Comparison of ENCODE assay signal across 1 cellular context in genomic region chr5:124580925-124581821, GRCh38.
TF ChIP-seq lines count a peak whose summit lies in the region.

No MANE protein-coding gene starts in this region.

TF ChIP-seq in HepG2, 621 proteins besides CTCF, POLR2A, EP300 and RAD21 (continued from another document and continues in another):
- TF ChIP-seq FUBP1 (CRISPR knock-in tag; IDR thresholded peaks at IDR 0.05; ENCODE audit: borderline replicate concordance) (0 out of 2 replicates have a peak, but pooled peaks have one; percentile 60), ZNF432 (CRISPR knock-in tag; IDR thresholded peaks at IDR 0.05; ENCODE audit: borderline replicate concordance) (no peak), ZNF792 (CRISPR knock-in tag; IDR thresholded peaks at IDR 0.05) (no peak), POGZ (CRISPR knock-in tag; IDR thresholded peaks at IDR 0.05) (peak; percentile 38; the same call in 1 of the 2 replicates), ZBTB7B (CRISPR knock-in tag; IDR thresholded peaks at IDR 0.05) (peak; percentile 74; the same call in 1 of the 2 replicates), SOX5 (CRISPR knock-in tag; IDR thresholded peaks at IDR 0.05; ENCODE audit: borderline replicate concordance) (peak; percentile 90; the same call in 1 of the 2 replicates), HNF4A (CRISPR knock-in tag; IDR thresholded peaks at IDR 0.05) (peak; percentile 86), ZSCAN9 (CRISPR knock-in tag; IDR thresholded peaks at IDR 0.05; ENCODE audit: borderline replicate concordance) (peak; percentile 71; the same call in 1 of the 2 replicates), HIVEP1 (CRISPR knock-in tag; IDR thresholded peaks at IDR 0.05) (0 out of 2 replicates have a peak, but pooled peaks have one; percentile 25), SALL1 (CRISPR knock-in tag; IDR thresholded peaks at IDR 0.05) (peak; percentile 86), ZNF614 (CRISPR knock-in tag; IDR thresholded peaks at IDR 0.05; ENCODE audit: borderline replicate concordance) (peak; percentile 62; the same call in 1 of the 2 replicates), SPEN (CRISPR knock-in tag; IDR thresholded peaks at IDR 0.05; ENCODE audit: low read depth) (peak; percentile 50; the same call in 1 of the 2 replicates), ZNF569 (CRISPR knock-in tag; IDR thresholded peaks at IDR 0.05; ENCODE audit: borderline replicate concordance) (no peak), SOX13 (IDR thresholded peaks at IDR 0.05) (peak; percentile 77), SOX13 (CRISPR knock-in tag; conservative IDR thresholded peaks at IDR 0.05 in 1 of 2, IDR thresholded peaks at IDR 0.05 in 1 of 2) (peak in 1 of 2 experiments; percentile 96; a peak in 2 of 4 replicates), GLI4 (CRISPR knock-in tag; IDR thresholded peaks at IDR 0.05; ENCODE audit: borderline replicate concordance) (0 out of 2 replicates have a peak, but pooled peaks have one; percentile 44), LCORL (IDR thresholded peaks at IDR 0.05) (no peak), LCORL (CRISPR knock-in tag; IDR thresholded peaks at IDR 0.05) (peak; percentile 75), KDM4B (CRISPR knock-in tag; IDR thresholded peaks at IDR 0.05) (0 out of 2 replicates have a peak, but pooled peaks have one; percentile 24), DPF2 (CRISPR knock-in tag; IDR thresholded peaks at IDR 0.05; ENCODE audit: borderline replicate concordance, low read depth) (peak; percentile 62; the same call in 1 of the 2 replicates), SMAD3 (CRISPR knock-in tag; IDR thresholded peaks at IDR 0.05) (0 out of 2 replicates have a peak, but pooled peaks have one; percentile 38), ZSCAN25 (CRISPR knock-in tag; IDR thresholded peaks at IDR 0.05) (0 out of 2 replicates have a peak, but pooled peaks have one; percentile 26), ZKSCAN5 (CRISPR knock-in tag; IDR thresholded peaks at IDR 0.05) (no peak), ZNF124 (CRISPR knock-in tag; IDR thresholded peaks at IDR 0.05) (peak; percentile 73; the same call in 1 of the 2 replicates), GATAD1 (CRISPR knock-in tag; IDR thresholded peaks at IDR 0.05) (peak; percentile 42; the same call in 1 of the 2 replicates), KDM2A (CRISPR knock-in tag; IDR thresholded peaks at IDR 0.05; ENCODE audit: borderline replicate concordance, low read depth) (peak; percentile 70; the same call in 1 of the 2 replicates), ZNF546 (CRISPR knock-in tag; conservative IDR thresholded peaks at IDR 0.05) (no peak), REL (CRISPR knock-in tag; conservative IDR thresholded peaks at IDR 0.05) (no peak), ZNF580 (CRISPR knock-in tag; IDR thresholded peaks at IDR 0.05; ENCODE audit: borderline replicate concordance, low read depth) (peak; percentile 85; the same call in 1 of the 2 replicates), KDM6A (CRISPR knock-in tag; IDR thresholded peaks at IDR 0.05; ENCODE audit: low read depth) (peak; percentile 38; the same call in 1 of the 2 replicates), ZNF331 (CRISPR knock-in tag; IDR thresholded peaks at IDR 0.05) (peak; percentile 81), TBX3 (IDR thresholded peaks at IDR 0.05; ENCODE audit: borderline replicate concordance) (peak; percentile 55; the same call in 1 of the 2 replicates), ZSCAN12 (CRISPR knock-in tag; IDR thresholded peaks at IDR 0.05) (no peak), MTF2 (CRISPR knock-in tag; IDR thresholded peaks at IDR 0.05; ENCODE audit: borderline replicate concordance) (0 out of 2 replicates have a peak, but pooled peaks have one; percentile 17), TEAD3 (CRISPR knock-in tag; optimal IDR thresholded peaks at IDR 0.05; ENCODE audit: borderline replicate concordance) (peak; percentile 88), ZNF121 (CRISPR knock-in tag; IDR thresholded peaks at IDR 0.05) (0 out of 2 replicates have a peak, but pooled peaks have one; percentile 2), NFIC (IDR thresholded peaks at IDR 0.05; ENCODE audit: low read length) (peak; percentile 62; the same call in 1 of the 2 replicates), ZNF766 (CRISPR knock-in tag; IDR thresholded peaks at IDR 0.05; ENCODE audit: borderline replicate concordance) (no peak), ZNF841 (CRISPR knock-in tag; IDR thresholded peaks at IDR 0.05; ENCODE audit: borderline replicate concordance) (no peak), POGK (CRISPR knock-in tag; conservative IDR thresholded peaks at IDR 0.05) (peak; percentile 3; the same call in 1 of the 2 replicates), ZMYM4 (CRISPR knock-in tag; IDR thresholded peaks at IDR 0.05) (peak; percentile 68), MAFF (IDR thresholded peaks at IDR 0.05; ENCODE audit: low read depth, low read length) (0 out of 2 replicates have a peak, but pooled peaks have one; percentile 3), ZHX1 (CRISPR knock-in tag; IDR thresholded peaks at IDR 0.05; ENCODE audit: low read depth) (no peak), HDAC2 (CRISPR knock-in tag; IDR thresholded peaks at IDR 0.05) (peak; percentile 93), HMG20B (CRISPR knock-in tag; conservative IDR thresholded peaks at IDR 0.05) (peak; percentile 99), PAXIP1 (CRISPR knock-in tag; conservative IDR thresholded peaks at IDR 0.05) (peak; percentile 94), ZNF292 (CRISPR knock-in tag; IDR thresholded peaks at IDR 0.05; ENCODE audit: borderline replicate concordance, low read depth) (peak; percentile 53; the same call in 1 of the 2 replicates), HNRNPL (IDR thresholded peaks at IDR 0.05; ENCODE audit: low read depth, low read length) (peak; percentile 93), KAT8 (CRISPR knock-in tag; IDR thresholded peaks at IDR 0.05) (peak; percentile 67; the same call in 1 of the 2 replicates), TBL1XR1 (IDR thresholded peaks at IDR 0.05; ENCODE audit: borderline replicate concordance, low read length, partially characterized antibody) (peak; percentile 49), KLF16 (CRISPR knock-in tag; IDR thresholded peaks at IDR 0.05) (peak in 1 of 2 experiments; percentile 45; a peak in 1 of 4 replicates), ZNF143 (CRISPR knock-in tag; IDR thresholded peaks at IDR 0.05) (no peak)
- TF ChIP-seq, protein P1, sequence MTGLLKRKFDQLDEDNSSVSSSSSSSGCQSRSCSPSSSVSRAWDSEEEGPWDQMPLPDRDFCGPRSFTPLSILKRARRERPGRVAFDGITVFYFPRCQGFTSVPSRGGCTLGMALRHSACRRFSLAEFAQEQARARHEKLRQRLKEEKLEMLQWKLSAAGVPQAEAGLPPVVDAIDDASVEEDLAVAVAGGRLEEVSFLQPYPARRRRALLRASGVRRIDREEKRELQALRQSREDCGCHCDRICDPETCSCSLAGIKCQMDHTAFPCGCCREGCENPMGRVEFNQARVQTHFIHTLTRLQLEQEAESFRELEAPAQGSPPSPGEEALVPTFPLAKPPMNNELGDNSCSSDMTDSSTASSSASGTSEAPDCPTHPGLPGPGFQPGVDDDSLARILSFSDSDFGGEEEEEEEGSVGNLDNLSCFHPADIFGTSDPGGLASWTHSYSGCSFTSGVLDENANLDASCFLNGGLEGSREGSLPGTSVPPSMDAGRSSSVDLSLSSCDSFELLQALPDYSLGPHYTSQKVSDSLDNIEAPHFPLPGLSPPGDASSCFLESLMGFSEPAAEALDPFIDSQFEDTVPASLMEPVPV (CRISPR knock-in tag; IDR thresholded peaks at IDR 0.05) = no peak
- TF ChIP-seq, protein P2, sequence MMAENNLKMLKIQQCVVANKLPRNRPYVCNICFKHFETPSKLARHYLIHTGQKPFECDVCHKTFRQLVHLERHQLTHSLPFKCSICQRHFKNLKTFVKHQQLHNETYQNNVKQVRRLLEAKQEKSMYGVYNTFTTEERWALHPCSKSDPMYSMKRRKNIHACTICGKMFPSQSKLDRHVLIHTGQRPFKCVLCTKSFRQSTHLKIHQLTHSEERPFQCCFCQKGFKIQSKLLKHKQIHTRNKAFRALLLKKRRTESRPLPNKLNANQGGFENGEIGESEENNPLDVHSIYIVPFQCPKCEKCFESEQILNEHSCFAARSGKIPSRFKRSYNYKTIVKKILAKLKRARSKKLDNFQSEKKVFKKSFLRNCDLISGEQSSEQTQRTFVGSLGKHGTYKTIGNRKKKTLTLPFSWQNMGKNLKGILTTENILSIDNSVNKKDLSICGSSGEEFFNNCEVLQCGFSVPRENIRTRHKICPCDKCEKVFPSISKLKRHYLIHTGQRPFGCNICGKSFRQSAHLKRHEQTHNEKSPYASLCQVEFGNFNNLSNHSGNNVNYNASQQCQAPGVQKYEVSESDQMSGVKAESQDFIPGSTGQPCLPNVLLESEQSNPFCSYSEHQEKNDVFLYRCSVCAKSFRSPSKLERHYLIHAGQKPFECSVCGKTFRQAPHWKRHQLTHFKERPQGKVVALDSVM (CRISPR knock-in tag; IDR thresholded peaks at IDR 0.05) = peak; percentile 20; the same call in 1 of the 2 replicates
- TF ChIP-seq, protein P3, sequence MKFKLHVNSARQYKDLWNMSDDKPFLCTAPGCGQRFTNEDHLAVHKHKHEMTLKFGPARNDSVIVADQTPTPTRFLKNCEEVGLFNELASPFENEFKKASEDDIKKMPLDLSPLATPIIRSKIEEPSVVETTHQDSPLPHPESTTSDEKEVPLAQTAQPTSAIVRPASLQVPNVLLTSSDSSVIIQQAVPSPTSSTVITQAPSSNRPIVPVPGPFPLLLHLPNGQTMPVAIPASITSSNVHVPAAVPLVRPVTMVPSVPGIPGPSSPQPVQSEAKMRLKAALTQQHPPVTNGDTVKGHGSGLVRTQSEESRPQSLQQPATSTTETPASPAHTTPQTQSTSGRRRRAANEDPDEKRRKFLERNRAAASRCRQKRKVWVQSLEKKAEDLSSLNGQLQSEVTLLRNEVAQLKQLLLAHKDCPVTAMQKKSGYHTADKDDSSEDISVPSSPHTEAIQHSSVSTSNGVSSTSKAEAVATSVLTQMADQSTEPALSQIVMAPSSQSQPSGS (CRISPR knock-in tag; IDR thresholded peaks at IDR 0.05) = peak; percentile 52; the same call in 1 of the 2 replicates
